Comparison of ENCODE assay signal across 8 cellular contexts in genomic region chr2:65130440-65131175, GRCh38. TPM values are rescaled to one million over a fixed set of nuclear protein-coding genes. Genes with fewer than 3 reads are reported as not detected.
DNase-seq lines count a peak whose midpoint lies in the region; ATAC-seq, FAIRE-seq and TF ChIP-seq lines count a peak whose summit lies in the region.

No MANE protein-coding gene starts in this region.

- H3K9me3 ChIP-seq in A549 (no peaks in the 10 kb centered on the region), OCI-LY7 (ENCODE audit: low read length) (no peaks in the 10 kb centered on the region), mucosa of rectum (ENCODE audit: control insufficient read depth in 2 of 2, low read length in 2 of 2) (no peaks in the 10 kb centered on the region)

- WGBS in A549 (ENCODE audit: missing lambda C conversion rate): 15% methylated on average over 23 of the region's 42 CpGs

- peak; percentile 64 for TF ChIP-seq POLR2A in A549 (IDR thresholded peaks at IDR 0.05; ENCODE audit: low read length)

- peak; percentile 18 for TF ChIP-seq CTCF in A549 (IDR thresholded peaks at IDR 0.05)
- TF ChIP-seq CTCF in OCI-LY7 (conservative IDR thresholded peaks at IDR 0.05; ENCODE audit: low read length): peak; percentile 21

- H3K27ac ChIP-seq in A549 (peak overlapping the region; percentile 86 to 95), OCI-LY7 (ENCODE audit: low read depth, low read length, poor library complexity, severe bottlenecking) (no peak overlapping the region), mucosa of rectum (ENCODE audit: low read depth in 2 of 2, low read length in 2 of 2) (peak overlapping the region; percentile 83 to 100)

- H3K4me3 ChIP-seq in A549 (peak overlapping the region; percentile 54), OCI-LY7 (ENCODE audit: low read depth, low read length, poor library complexity, severe bottlenecking) (peak overlapping the region; percentile 67), mucosa of rectum (ENCODE audit: low read length in 2 of 2) (peak overlapping the region; percentile 88 to 91)

- intact Hi-C loops in OCI-LY7 (cut with micrococcal nuclease; ENCODE audit: unreplicated experiment): loop anchor here (1.0 to 2.0 kb wide), 3 partner anchors 30 to 65 kb away; no protein-coding TSS in a partner anchor

- no TSS peak for BruUV-seq in OCI-LY7 (replicated peaks; lab: Mats Ljungman, UMichigan)

- CTCF ChIA-PET in A549 (lab: Yijun Ruan, JAX): interaction anchor here (0.7 to 4.6 kb wide), 16 partner anchors 9 to 96 kb away, joined by 3 to 29 read pairs (median 5); partner anchors contain the start of gene ACTR2
- CTCF ChIA-PET in OCI-LY7 (lab: Charles Lee; ENCODE audit: unreplicated experiment): interaction anchor here (0.6 to 1.3 kb wide), 6 partner anchors 12 to 308 kb away, joined by 3 to 6 read pairs (median 4); no protein-coding TSS in a partner anchor

- peak overlapping the region; percentile 71 for H2AFZ ChIP-seq in OCI-LY7 (ENCODE audit: low read length)

- H3K36me3 ChIP-seq in OCI-LY7 (ENCODE audit: insufficient read depth, low read length) (peaks cover 4% of the 10 kb centered on the region; the same call in 1 of the 2 replicates), mucosa of rectum (ENCODE audit: control insufficient read depth in 2 of 2, insufficient read depth in 2 of 2, low read length in 2 of 2) (no peaks in the 10 kb centered on the region)

- no peak for FAIRE-seq in A549 (lab: Jason Lieb, UNC)

- TF ChIP-seq EP300 in A549 (IDR thresholded peaks at IDR 0.05): no peak

- peaks cover 17% of the 10 kb centered on the region; the same call in 1 of the 2 replicates for H4K20me1 ChIP-seq in OCI-LY7 (ENCODE audit: insufficient read depth, low read length)

- POLR2A ChIA-PET in A549 (lab: Yijun Ruan, JAX): interaction anchor here (0.5 to 2.5 kb wide), 38 partner anchors 7 to 800 kb away, joined by 3 to 41 read pairs (median 4); partner anchors contain the start of genes ACTR2, CEP68, SERTAD2 and SLC1A4
- POLR2A ChIA-PET in OCI-LY7 (lab: Charles Lee): interaction anchor here (0.6 to 3.2 kb wide), 16 partner anchors 9 to 274 kb away, joined by 3 to 20 read pairs (median 5); partner anchors contain the start of gene CEP68

- peak overlapping the region; percentile 92 to 96 for H3K9ac ChIP-seq in mucosa of rectum (ENCODE audit: low read depth in 1 of 2, low read length in 2 of 2)

- ATAC-seq in A549: peak; percentile 78 to 91
- ATAC-seq in GM18517 (IDR thresholded peaks at IDR 0.05; ENCODE audit: unreplicated experiment): peak; percentile 19
- peak; percentile 5 for ATAC-seq in HG02970 (IDR thresholded peaks at IDR 0.05; ENCODE audit: low FRiP score, unreplicated experiment)

- H3K4me1 ChIP-seq in A549 (peaks cover 36% of the 10 kb centered on the region), OCI-LY7 (ENCODE audit: insufficient read depth, low read length, poor library complexity, severe bottlenecking) (peaks cover 28% of the 10 kb centered on the region), mucosa of rectum (ENCODE audit: control insufficient read depth in 2 of 2, insufficient read depth in 2 of 2, low read length in 2 of 2) (peaks cover 16 to 20% of the 10 kb centered on the region in 2 donors)

- no peaks in the 10 kb centered on the region for H3K27me3 ChIP-seq in mucosa of rectum (ENCODE audit: control insufficient read depth in 2 of 2, insufficient read depth in 2 of 2, low read length in 2 of 2)

- peaks cover 42% of the 10 kb centered on the region for H3K79me2 ChIP-seq in OCI-LY7 (ENCODE audit: insufficient read depth, low read depth, low read length)

- peak overlapping the region; percentile 74 for H3K4me2 ChIP-seq in A549
- H3K4me2 ChIP-seq in OCI-LY7 (ENCODE audit: low read length): peak overlapping the region; percentile 65

- DNase-seq in A549 (ENCODE audit: low read depth in 1 of 2, low spot score in 1 of 2) (no peak), OCI-LY7 (ENCODE audit: low spot score) (no peak), dedifferentiated amniotic fluid mesenchymal stem cell (ENCODE audit: extremely low spot score) (peak; percentile 19), GM03348 (ENCODE audit: low spot score) (no peak), NCI-H2029 (lab: John Stamatoyannopoulos, UW) (no peak)

- peak in 1 of 2 experiments; percentile 46; a peak in 2 of 5 replicates for TF ChIP-seq RAD21 in A549 (conservative IDR thresholded peaks at IDR 0.05 in 1 of 2, IDR thresholded peaks at IDR 0.05 in 1 of 2)

- H3K9me2 ChIP-seq in OCI-LY7 (ENCODE audit: insufficient read depth, low read length): no peaks in the 10 kb centered on the region

TF ChIP-seq in A549, 52 proteins besides CTCF, POLR2A, EP300 and RAD21:
- TF ChIP-seq CEBPB (IDR thresholded peaks at IDR 0.05) (0 out of 4 replicates have a peak, but pooled peaks of 1 of the 2 experiments have one; percentile 43), HOXB13 (CRISPR knock-in tag; IDR thresholded peaks at IDR 0.05; ENCODE audit: low read depth) (no peak), KDM5A (IDR thresholded peaks at IDR 0.05) (no peak), CHD4 (IDR thresholded peaks at IDR 0.05; ENCODE audit: borderline replicate concordance) (peak; percentile 83; the same call in 1 of the 2 replicates), KDM1A (IDR thresholded peaks at IDR 0.05; ENCODE audit: low read depth) (peak; percentile 76), ZSCAN20 (CRISPR knock-in tag; IDR thresholded peaks at IDR 0.05) (no peak), JUN (IDR thresholded peaks at IDR 0.05) (peak in 1 of 2 experiments; percentile 74; a peak in 1 of 5 replicates), RNF2 (IDR thresholded peaks at IDR 0.05; ENCODE audit: borderline replicate concordance, low read depth) (no peak), NFE2L2 (conservative IDR thresholded peaks at IDR 0.05; ENCODE audit: low read length) (no peak), EHF (CRISPR knock-in tag; IDR thresholded peaks at IDR 0.05) (no peak), ELK1 (IDR thresholded peaks at IDR 0.05; ENCODE audit: low read depth, low read length) (no peak), RFX5 (IDR thresholded peaks at IDR 0.05) (no peak), HOXB5 (CRISPR knock-in tag; IDR thresholded peaks at IDR 0.05) (peak; percentile 43; the same call in 1 of the 2 replicates), HDAC2 (IDR thresholded peaks at IDR 0.05) (0 out of 2 replicates have a peak, but pooled peaks have one; percentile 32), HEYL (CRISPR knock-in tag; IDR thresholded peaks at IDR 0.05) (no peak), HOXA7 (CRISPR knock-in tag; IDR thresholded peaks at IDR 0.05) (peak; percentile 70; the same call in 1 of the 2 replicates), CHD2 (IDR thresholded peaks at IDR 0.05; ENCODE audit: low read length, partially characterized antibody) (no peak), TP53 (CRISPR knock-in tag; IDR thresholded peaks at IDR 0.05) (0 out of 2 replicates have a peak, but pooled peaks have one; percentile 42), PHF8 (IDR thresholded peaks at IDR 0.05; ENCODE audit: borderline replicate concordance, low read depth) (peak; percentile 83), USF2 (IDR thresholded peaks at IDR 0.05) (no peak), MAZ (IDR thresholded peaks at IDR 0.05; ENCODE audit: borderline replicate concordance, low read depth, low read length) (no peak), SMC3 (IDR thresholded peaks at IDR 0.05) (peak; percentile 39; the same call in 1 of the 3 replicates), FOSL2 (IDR thresholded peaks at IDR 0.05) (no peak), FOSL2 (CRISPR knock-in tag; IDR thresholded peaks at IDR 0.05) (peak; percentile 2; the same call in 1 of the 2 replicates)
- TF ChIP-seq, protein P1, sequence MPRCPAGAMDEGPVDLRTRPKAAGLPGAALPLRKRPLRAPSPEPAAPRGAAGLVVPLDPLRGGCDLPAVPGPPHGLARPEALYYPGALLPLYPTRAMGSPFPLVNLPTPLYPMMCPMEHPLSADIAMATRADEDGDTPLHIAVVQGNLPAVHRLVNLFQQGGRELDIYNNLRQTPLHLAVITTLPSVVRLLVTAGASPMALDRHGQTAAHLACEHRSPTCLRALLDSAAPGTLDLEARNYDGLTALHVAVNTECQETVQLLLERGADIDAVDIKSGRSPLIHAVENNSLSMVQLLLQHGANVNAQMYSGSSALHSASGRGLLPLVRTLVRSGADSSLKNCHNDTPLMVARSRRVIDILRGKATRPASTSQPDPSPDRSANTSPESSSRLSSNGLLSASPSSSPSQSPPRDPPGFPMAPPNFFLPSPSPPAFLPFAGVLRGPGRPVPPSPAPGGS (IDR thresholded peaks at IDR 0.05): 0 out of 3 replicates have a peak, but pooled peaks have one; percentile 50

RNA-seq across cellular contexts. Expression of gene RAB1A, which starts 0.7 kb away (rescaled TPM):
- 351 and 417 TPM in 2 replicates for polyA plus RNA-seq in A549 (2011; rRNA removed)
- 166 and 174 TPM in 2 replicates for polyA plus RNA-seq in A549 (2012; cell fraction: cytosol; rRNA removed)
- polyA plus RNA-seq in A549 (2012; cell fraction: nucleus; rRNA removed): 34.8 and 53.4 TPM in 2 replicates
- 269 to 320 TPM (median 308 TPM) in 3 replicates for polyA plus RNA-seq in A549 (2017; fragmentation: RNase III; extraction: RNeasy Plus Mini Kit Qiagen cat#74134 plus additional on column Dnase treatment)
- 60.8 and 99.9 TPM in 2 replicates for polyA minus RNA-seq in A549 (2011; rRNA and poly(A)+ RNA removed)
- total RNA-seq in OCI-LY7 (2014; rRNA removed; shearing (Covaris generic)): 37.3 and 39.7 TPM in 2 replicates
- 72.7 and 75.4 TPM in 2 replicates for total RNA-seq in OCI-LY7 (2022)

Comparison
In these comparisons a context has a peak if more than half of its experiments do, and no peak if none do; other contexts are left out.
1. ATAC-seq: peak in every context shown above with its lines; median percentile 84 in A549; 19 in GM18517; 5 in HG02970.